ENCODE assay signal across 1 cellular context in the genomic region with DNA sequence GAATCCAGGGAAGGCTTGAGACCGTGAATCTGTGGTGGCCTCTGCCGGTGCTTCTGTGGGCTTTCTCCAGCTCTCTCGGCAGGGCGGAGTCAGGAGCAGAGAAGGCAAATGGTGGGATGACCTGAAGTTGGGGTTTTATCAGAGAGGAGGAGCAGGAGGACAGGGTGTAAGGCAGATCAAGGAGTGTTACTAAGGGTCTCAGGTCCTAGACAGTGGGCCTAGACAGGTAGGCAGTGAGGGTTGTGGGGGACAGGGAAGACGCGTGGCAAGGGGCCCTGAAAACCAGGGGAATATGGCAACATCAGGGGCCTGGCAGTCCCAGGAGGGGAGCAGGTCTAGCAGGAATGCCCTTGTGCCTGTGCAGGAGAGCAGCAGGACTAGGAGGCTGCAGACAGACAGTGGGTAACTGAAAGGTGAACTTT.
TF ChIP-seq lines count a peak whose summit lies in the region.

No MANE protein-coding gene starts in this region.

TF ChIP-seq in GM12878, 131 proteins besides CTCF, POLR2A, EP300 and RAD21:
- TF ChIP-seq CEBPB (IDR thresholded peaks at IDR 0.05; ENCODE audit: borderline replicate concordance in 1 of 2, low read depth in 2 of 2, low read length in 2 of 2) = no peak
- TF ChIP-seq, protein P1, sequence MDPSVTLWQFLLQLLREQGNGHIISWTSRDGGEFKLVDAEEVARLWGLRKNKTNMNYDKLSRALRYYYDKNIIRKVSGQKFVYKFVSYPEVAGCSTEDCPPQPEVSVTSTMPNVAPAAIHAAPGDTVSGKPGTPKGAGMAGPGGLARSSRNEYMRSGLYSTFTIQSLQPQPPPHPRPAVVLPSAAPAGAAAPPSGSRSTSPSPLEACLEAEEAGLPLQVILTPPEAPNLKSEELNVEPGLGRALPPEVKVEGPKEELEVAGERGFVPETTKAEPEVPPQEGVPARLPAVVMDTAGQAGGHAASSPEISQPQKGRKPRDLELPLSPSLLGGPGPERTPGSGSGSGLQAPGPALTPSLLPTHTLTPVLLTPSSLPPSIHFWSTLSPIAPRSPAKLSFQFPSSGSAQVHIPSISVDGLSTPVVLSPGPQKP (IDR thresholded peaks at IDR 0.05; ENCODE audit: low read depth, low read length) = no peak
- TF ChIP-seq, protein P2, sequence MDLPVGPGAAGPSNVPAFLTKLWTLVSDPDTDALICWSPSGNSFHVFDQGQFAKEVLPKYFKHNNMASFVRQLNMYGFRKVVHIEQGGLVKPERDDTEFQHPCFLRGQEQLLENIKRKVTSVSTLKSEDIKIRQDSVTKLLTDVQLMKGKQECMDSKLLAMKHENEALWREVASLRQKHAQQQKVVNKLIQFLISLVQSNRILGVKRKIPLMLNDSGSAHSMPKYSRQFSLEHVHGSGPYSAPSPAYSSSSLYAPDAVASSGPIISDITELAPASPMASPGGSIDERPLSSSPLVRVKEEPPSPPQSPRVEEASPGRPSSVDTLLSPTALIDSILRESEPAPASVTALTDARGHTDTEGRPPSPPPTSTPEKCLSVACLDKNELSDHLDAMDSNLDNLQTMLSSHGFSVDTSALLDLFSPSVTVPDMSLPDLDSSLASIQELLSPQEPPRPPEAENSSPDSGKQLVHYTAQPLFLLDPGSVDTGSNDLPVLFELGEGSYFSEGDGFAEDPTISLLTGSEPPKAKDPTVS (IDR thresholded peaks at IDR 0.05; ENCODE audit: low read depth, low read length) = no peak
- TF ChIP-seq CREB1 (IDR thresholded peaks at IDR 0.05; ENCODE audit: low read depth) = no peak
- TF ChIP-seq SREBF1 (IDR thresholded peaks at IDR 0.05; ENCODE audit: low read length) = no peak
- no peak for TF ChIP-seq TCF7 (IDR thresholded peaks at IDR 0.05; ENCODE audit: borderline replicate concordance)
- TF ChIP-seq ZNF384 (IDR thresholded peaks at IDR 0.05; ENCODE audit: borderline replicate concordance, low read depth, low read length) = no peak
- TF ChIP-seq ZSCAN29 (IDR thresholded peaks at IDR 0.05) = no peak
- no peak for TF ChIP-seq BHLHE40 (IDR thresholded peaks at IDR 0.05; ENCODE audit: borderline replicate concordance in 1 of 2, low read depth in 2 of 2, low read length in 1 of 2)
- TF ChIP-seq, protein P3, sequence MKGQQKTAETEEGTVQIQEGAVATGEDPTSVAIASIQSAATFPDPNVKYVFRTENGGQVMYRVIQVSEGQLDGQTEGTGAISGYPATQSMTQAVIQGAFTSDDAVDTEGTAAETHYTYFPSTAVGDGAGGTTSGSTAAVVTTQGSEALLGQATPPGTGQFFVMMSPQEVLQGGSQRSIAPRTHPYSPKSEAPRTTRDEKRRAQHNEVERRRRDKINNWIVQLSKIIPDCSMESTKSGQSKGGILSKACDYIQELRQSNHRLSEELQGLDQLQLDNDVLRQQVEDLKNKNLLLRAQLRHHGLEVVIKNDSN (IDR thresholded peaks at IDR 0.05; ENCODE audit: borderline replicate concordance, extremely low read length, insufficient read depth, low read depth, low read length) = no peak
- TF ChIP-seq CBX3 (IDR thresholded peaks at IDR 0.05; ENCODE audit: borderline replicate concordance, low read depth) = no peak
- TF ChIP-seq BRCA1 (IDR thresholded peaks at IDR 0.05; ENCODE audit: low read depth, low read length) = no peak
- TF ChIP-seq NRF1 (conservative IDR thresholded peaks at IDR 0.05; ENCODE audit: low read depth, low read length) = no peak
- TF ChIP-seq STAT1 (conservative IDR thresholded peaks at IDR 0.05) = no peak
